8 cellular contexts compared by ENCODE assay signal in genomic region chr13:23888658-23889597, GRCh38. TPM values are rescaled to one million over a fixed set of nuclear protein-coding genes. Genes with fewer than 3 reads are reported as not detected.
A peak's percentile ranks its signal among the peaks of the same experiment; 100 is the strongest.
DNase-seq lines count a peak whose midpoint lies in the region; ATAC-seq lines count a peak whose summit lies in the region.

Gene MIPEP, minus strand, starts transcription at chr13:23889400. Its CDS starts 80 bp downstream, at chr13:23889320.

- H3K27ac ChIP-seq in epithelial cell of prostate: peak within 1 kb of the TSS; percentile 76

- peak; percentile 89 for DNase-seq in DMS153 (lab: John Stamatoyannopoulos, UW)
- peak; percentile 89 for DNase-seq in HuH-7 (ENCODE audit: low spot score)
- peak; percentile 61 for DNase-seq in OCI-M2 (lab: John Stamatoyannopoulos, UW; ENCODE audit: unreplicated experiment)
- peak; percentile 91 for DNase-seq in activated T-cell treated with anti-CD3 and anti-CD28 coated beads for 48 hours (ENCODE audit: low read depth)
- peak; percentile 56 for DNase-seq in epithelial cell of prostate (ENCODE audit: low read depth, low spot score)
- DNase-seq in mucosa of gallbladder (ENCODE audit: low spot score): peak; percentile 96
- peak; percentile 76 to 81 for DNase-seq in stimulated activated CD8-positive, alpha-beta memory T cell treated with anti-CD3 and anti-CD28 coated beads, Interleukin-4, amount 100 ng/mL, for 4 hours (ENCODE audit: low read depth in 2 of 2, low spot score in 1 of 2)

- peak; percentile 95 for ATAC-seq in GM21515 (IDR thresholded peaks at IDR 0.05; ENCODE audit: unreplicated experiment)

RNA-seq across cellular contexts. Expression of gene MIPEP, which starts in this region (rescaled TPM):
- total RNA-seq in mucosa of gallbladder: 25.1 TPM

Comparison
In these comparisons a context has a peak if more than half of its experiments do, and no peak if none do; other contexts are left out.
1. Peak in every context shown above with its lines: DNase-seq, ATAC-seq and H3K27ac ChIP-seq.